Comparison of ENCODE assay signal across 1 cellular context in the genomic region with DNA sequence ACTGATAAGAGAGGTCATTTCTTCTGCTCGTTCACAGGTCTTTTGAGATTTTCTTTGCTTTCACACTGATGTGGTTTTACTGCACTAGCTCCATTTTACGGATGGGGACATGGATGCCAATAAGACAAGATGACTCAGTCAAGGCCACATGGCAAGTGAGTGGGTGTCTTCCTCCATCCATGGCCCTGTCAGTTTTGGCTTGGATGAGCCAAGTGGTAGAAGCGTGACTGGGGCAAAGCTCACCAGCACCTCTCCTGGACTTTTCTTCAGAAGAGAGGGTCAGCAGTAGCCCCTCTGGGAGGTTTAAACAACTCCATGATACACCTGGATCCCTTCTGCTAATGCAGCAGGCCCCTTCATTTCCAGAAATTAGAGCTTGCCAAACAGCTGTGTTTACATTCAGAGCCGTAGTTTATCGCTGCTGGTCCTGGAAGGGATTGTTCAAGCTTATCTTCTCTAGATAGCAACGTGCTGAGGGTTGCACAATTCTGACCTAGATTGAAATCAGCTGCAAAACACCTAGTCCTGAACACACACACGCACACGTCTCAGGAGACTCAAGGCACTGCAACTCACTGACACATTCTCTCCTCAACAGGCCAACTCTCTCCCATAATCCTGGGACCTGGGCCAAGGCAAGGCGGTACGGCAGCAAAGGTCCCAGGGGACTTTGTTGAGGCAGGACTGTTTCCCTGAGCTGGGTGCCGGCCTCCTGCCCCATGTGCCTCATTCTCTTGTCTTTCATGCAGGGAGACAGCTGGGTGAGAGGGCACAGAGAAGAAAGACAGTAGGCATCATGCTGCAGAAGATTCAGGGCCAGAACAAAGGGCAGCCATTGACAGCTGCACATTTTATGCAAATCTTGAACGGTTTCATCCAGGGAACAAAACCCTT.
TF ChIP-seq lines count a peak whose summit lies in the region.

No MANE protein-coding gene starts in this region.

TF ChIP-seq in K562, 482 proteins besides CTCF, POLR2A, EP300 and RAD21 (continued from another document and continues in another):
- TF ChIP-seq, protein P1, sequence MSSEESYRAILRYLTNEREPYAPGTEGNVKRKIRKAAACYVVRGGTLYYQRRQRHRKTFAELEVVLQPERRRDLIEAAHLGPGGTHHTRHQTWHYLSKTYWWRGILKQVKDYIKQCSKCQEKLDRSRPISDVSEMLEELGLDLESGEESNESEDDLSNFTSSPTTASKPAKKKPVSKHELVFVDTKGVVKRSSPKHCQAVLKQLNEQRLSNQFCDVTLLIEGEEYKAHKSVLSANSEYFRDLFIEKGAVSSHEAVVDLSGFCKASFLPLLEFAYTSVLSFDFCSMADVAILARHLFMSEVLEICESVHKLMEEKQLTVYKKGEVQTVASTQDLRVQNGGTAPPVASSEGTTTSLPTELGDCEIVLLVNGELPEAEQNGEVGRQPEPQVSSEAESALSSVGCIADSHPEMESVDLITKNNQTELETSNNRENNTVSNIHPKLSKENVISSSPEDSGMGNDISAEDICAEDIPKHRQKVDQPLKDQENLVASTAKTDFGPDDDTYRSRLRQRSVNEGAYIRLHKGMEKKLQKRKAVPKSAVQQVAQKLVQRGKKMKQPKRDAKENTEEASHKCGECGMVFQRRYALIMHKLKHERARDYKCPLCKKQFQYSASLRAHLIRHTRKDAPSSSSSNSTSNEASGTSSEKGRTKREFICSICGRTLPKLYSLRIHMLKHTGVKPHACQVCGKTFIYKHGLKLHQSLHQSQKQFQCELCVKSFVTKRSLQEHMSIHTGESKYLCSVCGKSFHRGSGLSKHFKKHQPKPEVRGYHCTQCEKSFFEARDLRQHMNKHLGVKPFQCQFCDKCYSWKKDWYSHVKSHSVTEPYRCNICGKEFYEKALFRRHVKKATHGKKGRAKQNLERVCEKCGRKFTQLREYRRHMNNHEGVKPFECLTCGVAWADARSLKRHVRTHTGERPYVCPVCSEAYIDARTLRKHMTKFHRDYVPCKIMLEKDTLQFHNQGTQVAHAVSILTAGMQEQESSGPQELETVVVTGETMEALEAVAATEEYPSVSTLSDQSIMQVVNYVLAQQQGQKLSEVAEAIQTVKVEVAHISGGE (CRISPR knock-in tag; IDR thresholded peaks at IDR 0.05) = no peak
- TF ChIP-seq JUNB (CRISPR knock-in tag; conservative IDR thresholded peaks at IDR 0.05) = no peak
- TF ChIP-seq, protein P2, sequence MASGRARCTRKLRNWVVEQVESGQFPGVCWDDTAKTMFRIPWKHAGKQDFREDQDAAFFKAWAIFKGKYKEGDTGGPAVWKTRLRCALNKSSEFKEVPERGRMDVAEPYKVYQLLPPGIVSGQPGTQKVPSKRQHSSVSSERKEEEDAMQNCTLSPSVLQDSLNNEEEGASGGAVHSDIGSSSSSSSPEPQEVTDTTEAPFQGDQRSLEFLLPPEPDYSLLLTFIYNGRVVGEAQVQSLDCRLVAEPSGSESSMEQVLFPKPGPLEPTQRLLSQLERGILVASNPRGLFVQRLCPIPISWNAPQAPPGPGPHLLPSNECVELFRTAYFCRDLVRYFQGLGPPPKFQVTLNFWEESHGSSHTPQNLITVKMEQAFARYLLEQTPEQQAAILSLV (tag; IDR thresholded peaks at IDR 0.05) = no peak
- TF ChIP-seq NFE2 (IDR thresholded peaks at IDR 0.05; ENCODE audit: low read depth) = no peak
- TF ChIP-seq, protein P3, sequence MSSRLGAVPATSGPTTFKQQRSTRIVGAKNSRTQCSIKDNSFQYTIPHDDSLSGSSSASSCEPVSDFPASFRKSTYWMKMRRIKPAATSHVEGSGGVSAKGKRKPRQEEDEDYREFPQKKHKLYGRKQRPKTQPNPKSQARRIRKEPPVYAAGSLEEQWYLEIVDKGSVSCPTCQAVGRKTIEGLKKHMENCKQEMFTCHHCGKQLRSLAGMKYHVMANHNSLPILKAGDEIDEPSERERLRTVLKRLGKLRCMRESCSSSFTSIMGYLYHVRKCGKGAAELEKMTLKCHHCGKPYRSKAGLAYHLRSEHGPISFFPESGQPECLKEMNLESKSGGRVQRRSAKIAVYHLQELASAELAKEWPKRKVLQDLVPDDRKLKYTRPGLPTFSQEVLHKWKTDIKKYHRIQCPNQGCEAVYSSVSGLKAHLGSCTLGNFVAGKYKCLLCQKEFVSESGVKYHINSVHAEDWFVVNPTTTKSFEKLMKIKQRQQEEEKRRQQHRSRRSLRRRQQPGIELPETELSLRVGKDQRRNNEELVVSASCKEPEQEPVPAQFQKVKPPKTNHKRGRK (tag; IDR thresholded peaks at IDR 0.05) = no peak
- TF ChIP-seq TRIM28 (IDR thresholded peaks at IDR 0.05) = no peak
- TF ChIP-seq CBFB (CRISPR knock-in tag; IDR thresholded peaks at IDR 0.05) = no peak
- TF ChIP-seq ARID2 (IDR thresholded peaks at IDR 0.05) = no peak
- TF ChIP-seq ZFPM2 (CRISPR knock-in tag; IDR thresholded peaks at IDR 0.05) = no peak
- TF ChIP-seq GATAD2A (IDR thresholded peaks at IDR 0.05) = no peak
- peak; percentile 90 for TF ChIP-seq ARID1B (IDR thresholded peaks at IDR 0.05)
- TF ChIP-seq, protein P4, sequence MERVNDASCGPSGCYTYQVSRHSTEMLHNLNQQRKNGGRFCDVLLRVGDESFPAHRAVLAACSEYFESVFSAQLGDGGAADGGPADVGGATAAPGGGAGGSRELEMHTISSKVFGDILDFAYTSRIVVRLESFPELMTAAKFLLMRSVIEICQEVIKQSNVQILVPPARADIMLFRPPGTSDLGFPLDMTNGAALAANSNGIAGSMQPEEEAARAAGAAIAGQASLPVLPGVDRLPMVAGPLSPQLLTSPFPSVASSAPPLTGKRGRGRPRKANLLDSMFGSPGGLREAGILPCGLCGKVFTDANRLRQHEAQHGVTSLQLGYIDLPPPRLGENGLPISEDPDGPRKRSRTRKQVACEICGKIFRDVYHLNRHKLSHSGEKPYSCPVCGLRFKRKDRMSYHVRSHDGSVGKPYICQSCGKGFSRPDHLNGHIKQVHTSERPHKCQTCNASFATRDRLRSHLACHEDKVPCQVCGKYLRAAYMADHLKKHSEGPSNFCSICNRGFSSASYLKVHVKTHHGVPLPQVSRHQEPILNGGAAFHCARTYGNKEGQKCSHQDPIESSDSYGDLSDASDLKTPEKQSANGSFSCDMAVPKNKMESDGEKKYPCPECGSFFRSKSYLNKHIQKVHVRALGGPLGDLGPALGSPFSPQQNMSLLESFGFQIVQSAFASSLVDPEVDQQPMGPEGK (CRISPR knock-in tag; IDR thresholded peaks at IDR 0.05; ENCODE audit: borderline replicate concordance) = no peak
- no peak for TF ChIP-seq SMAD2 (IDR thresholded peaks at IDR 0.05; ENCODE audit: low read depth, low read length)
- TF ChIP-seq ZNF436 (CRISPR knock-in tag; IDR thresholded peaks at IDR 0.05) = no peak
- TF ChIP-seq, protein P5, sequence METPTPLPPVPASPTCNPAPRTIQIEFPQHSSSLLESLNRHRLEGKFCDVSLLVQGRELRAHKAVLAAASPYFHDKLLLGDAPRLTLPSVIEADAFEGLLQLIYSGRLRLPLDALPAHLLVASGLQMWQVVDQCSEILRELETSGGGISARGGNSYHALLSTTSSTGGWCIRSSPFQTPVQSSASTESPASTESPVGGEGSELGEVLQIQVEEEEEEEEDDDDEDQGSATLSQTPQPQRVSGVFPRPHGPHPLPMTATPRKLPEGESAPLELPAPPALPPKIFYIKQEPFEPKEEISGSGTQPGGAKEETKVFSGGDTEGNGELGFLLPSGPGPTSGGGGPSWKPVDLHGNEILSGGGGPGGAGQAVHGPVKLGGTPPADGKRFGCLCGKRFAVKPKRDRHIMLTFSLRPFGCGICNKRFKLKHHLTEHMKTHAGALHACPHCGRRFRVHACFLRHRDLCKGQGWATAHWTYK (CRISPR knock-in tag; IDR thresholded peaks at IDR 0.05) = 0 out of 2 replicates have a peak, but pooled peaks have one; percentile 42
- no peak for TF ChIP-seq SRF (CRISPR knock-in tag; IDR thresholded peaks at IDR 0.05)
- no peak for TF ChIP-seq ZNF384 (IDR thresholded peaks at IDR 0.05; ENCODE audit: low read depth, low read length)
- TF ChIP-seq ZNF79 (CRISPR knock-in tag; IDR thresholded peaks at IDR 0.05; ENCODE audit: low read depth) = no peak
- no peak for TF ChIP-seq ZNF780A (CRISPR knock-in tag; IDR thresholded peaks at IDR 0.05)
- no peak for TF ChIP-seq FIP1L1 (IDR thresholded peaks at IDR 0.05; ENCODE audit: low read depth, low read length, poor library complexity, severe bottlenecking)
- TF ChIP-seq ZC3H8 (IDR thresholded peaks at IDR 0.05) = no peak
- no peak for TF ChIP-seq EP400 (IDR thresholded peaks at IDR 0.05)
- TF ChIP-seq, protein P6, sequence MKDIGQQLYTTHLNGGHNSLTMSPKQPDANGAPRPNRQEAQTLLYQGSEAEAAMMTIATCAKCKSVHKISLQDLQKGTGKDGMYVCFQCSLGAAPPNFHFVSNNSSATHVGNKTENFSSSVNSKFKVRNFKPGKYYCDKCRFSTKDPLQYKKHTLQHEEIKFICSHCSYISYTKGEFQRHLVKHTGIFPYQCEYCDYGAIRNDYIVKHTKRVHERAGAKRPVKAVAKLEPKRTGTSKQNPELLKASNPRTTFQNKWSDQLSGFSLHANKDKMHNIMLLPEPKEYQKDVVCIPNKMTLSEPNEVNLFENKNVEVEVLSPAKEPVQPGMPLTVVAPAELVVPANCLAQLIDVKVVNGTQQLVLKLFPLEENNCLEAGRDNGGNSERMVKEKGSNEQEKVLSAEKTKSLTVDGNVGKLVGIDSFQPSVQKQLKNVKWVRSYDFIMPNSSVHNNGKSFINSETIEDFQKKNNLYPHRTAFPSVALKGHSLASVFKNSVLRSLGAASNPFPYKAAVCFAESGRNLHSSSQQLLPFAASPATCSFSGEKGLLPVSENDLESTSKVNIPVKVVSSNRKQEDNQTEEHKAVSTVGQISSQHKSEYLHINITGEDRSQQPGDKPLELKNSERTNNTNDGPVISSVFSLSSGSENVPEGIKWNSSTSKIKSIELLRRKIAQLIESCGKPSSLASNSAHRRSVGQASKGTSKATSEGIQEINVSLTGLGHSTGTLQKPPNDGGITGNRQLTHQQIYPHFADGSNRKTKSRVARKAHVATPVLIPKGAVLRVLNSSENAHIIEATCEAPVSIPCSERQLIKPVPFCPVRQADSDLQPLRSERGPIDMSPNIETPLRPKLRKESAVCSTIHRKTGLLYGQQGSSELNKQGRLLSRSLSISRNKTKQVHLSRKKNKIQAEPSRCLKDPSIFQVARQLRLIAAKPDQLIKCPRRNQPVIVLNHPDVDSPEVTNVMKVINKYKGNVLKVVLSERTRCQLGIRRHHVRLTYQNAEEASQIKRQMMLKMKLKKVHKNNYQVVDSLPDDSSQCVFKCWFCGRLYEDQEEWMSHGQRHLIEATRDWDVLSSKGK (CRISPR knock-in tag; IDR thresholded peaks at IDR 0.05) = no peak
- TF ChIP-seq MTA1 (IDR thresholded peaks at IDR 0.05; ENCODE audit: borderline replicate concordance) = peak; percentile 76; the same call in 1 of the 2 replicates
- TF ChIP-seq FUS (optimal IDR thresholded peaks at IDR 0.05; ENCODE audit: low read depth, low read length) = no peak
- TF ChIP-seq, protein P7, sequence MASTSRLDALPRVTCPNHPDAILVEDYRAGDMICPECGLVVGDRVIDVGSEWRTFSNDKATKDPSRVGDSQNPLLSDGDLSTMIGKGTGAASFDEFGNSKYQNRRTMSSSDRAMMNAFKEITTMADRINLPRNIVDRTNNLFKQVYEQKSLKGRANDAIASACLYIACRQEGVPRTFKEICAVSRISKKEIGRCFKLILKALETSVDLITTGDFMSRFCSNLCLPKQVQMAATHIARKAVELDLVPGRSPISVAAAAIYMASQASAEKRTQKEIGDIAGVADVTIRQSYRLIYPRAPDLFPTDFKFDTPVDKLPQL (IDR thresholded peaks at IDR 0.05; ENCODE audit: extremely low read depth, insufficient read length) = no peak
- TF ChIP-seq SRSF3 (IDR thresholded peaks at IDR 0.05; ENCODE audit: insufficient read depth, low read length) = no peak
- no peak; the same call in 1 of the 2 replicates for TF ChIP-seq TCFL5 (CRISPR knock-in tag; conservative IDR thresholded peaks at IDR 0.05)
- no peak for TF ChIP-seq TBP (optimal IDR thresholded peaks at IDR 0.05; ENCODE audit: low read depth, low read length)
- peak; percentile 91 for TF ChIP-seq ZEB2 (IDR thresholded peaks at IDR 0.05)
- TF ChIP-seq RCOR1 (IDR thresholded peaks at IDR 0.05; ENCODE audit: borderline replicate concordance in 1 of 2, low read depth in 2 of 2, low read length in 2 of 2) = peak in 1 of 2 experiments; percentile 83; a peak in 2 of 4 replicates
- TF ChIP-seq, protein P8, sequence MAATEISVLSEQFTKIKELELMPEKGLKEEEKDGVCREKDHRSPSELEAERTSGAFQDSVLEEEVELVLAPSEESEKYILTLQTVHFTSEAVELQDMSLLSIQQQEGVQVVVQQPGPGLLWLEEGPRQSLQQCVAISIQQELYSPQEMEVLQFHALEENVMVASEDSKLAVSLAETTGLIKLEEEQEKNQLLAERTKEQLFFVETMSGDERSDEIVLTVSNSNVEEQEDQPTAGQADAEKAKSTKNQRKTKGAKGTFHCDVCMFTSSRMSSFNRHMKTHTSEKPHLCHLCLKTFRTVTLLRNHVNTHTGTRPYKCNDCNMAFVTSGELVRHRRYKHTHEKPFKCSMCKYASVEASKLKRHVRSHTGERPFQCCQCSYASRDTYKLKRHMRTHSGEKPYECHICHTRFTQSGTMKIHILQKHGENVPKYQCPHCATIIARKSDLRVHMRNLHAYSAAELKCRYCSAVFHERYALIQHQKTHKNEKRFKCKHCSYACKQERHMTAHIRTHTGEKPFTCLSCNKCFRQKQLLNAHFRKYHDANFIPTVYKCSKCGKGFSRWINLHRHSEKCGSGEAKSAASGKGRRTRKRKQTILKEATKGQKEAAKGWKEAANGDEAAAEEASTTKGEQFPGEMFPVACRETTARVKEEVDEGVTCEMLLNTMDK (IDR thresholded peaks at IDR 0.05; ENCODE audit: borderline replicate concordance, insufficient read depth, low read depth, low read length, poor library complexity, severe bottlenecking) = no peak
- TF ChIP-seq, protein P9, sequence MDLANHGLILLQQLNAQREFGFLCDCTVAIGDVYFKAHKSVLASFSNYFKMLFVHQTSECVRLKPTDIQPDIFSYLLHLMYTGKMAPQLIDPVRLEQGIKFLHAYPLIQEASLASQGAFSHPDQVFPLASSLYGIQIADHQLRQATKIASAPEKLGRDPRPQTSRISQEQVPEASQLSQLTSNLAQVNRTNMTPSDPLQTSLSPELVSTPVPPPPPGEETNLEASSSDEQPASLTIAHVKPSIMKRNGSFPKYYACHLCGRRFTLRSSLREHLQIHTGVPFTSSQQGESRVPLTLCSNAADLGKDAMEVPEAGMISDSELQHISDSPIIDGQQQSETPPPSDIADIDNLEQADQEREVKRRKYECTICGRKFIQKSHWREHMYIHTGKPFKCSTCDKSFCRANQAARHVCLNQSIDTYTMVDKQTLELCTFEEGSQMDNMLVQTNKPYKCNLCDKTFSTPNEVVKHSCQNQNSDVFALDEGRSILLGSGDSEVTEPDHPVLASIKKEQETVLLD (IDR thresholded peaks at IDR 0.05) = no peak
